8 cellular contexts compared by ENCODE assay signal in the genomic region with DNA sequence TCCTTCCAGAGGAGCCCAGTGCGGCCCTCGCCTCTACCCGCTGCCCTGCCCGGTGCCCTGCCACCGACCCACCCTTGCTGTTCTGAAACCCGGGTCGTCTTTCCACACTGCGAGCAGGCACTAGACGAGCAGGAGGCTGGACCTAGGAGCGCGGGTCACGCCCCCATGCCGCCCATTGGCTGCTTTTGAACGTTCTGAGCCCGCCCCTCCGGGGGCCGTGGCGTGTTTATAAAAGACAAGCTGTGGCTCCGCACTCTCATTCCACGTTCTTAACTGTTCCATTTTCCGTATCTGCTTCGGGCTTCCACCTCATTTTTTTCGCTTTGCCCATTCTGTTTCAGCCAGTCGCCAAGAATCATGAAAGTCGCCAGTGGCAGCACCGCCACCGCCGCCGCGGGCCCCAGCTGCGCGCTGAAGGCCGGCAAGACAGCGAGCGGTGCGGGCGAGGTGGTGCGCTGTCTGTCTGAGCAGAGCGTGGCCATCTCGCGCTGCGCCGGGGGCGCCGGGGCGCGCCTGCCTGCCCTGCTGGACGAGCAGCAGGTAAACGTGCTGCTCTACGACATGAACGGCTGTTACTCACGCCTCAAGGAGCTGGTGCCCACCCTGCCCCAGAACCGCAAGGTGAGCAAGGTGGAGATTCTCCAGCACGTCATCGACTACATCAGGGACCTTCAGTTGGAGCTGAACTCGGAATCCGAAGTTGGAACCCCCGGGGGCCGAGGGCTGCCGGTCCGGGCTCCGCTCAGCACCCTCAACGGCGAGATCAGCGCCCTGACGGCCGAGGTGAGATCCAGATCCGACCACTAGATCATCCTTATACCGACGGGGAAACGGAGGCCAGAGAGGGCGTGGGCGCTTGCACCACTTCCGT. TPM values are rescaled to one million over a fixed set of nuclear protein-coding genes. Genes with fewer than 3 reads are reported as not detected.
DNase-seq lines count a peak whose midpoint lies in the region; ATAC-seq and TF ChIP-seq lines count a peak whose summit lies in the region.

Gene ID1 (plus strand): TSS at position 259 of the 871 bp plus-strand sequence. CDS start 99 bp downstream, at position 358.

- no peak for TF ChIP-seq EP300 in esophagus muscularis mucosa (IDR thresholded peaks at IDR 0.05)

- no peaks in the 10 kb centered on the region for H3K9me3 Mint-ChIP-seq in activated T-helper 1 cell treated with anti-CD3 and anti-CD28 coated beads, Interleukin-12 subunit alpha, Interleukin-12 subunit beta, Interleukin-2, Interleukin-4 antibody, amounts not matched to agents 30 ng/mL and 10 ng/mL and 1 ng/mL, durations not matched to agents 14 hours and 24 hours and 36 hours

- peak within 1 kb of the TSS; percentile 65 for H3K27ac Mint-ChIP-seq in activated T-helper 1 cell treated with anti-CD3 and anti-CD28 coated beads, Interleukin-12 subunit alpha, Interleukin-12 subunit beta, Interleukin-2, Interleukin-4 antibody, amounts not matched to agents 30 ng/mL and 10 ng/mL and 1 ng/mL, durations not matched to agents 14 hours and 24 hours and 36 hours

- H3K27ac ChIP-seq in DND-41 (ENCODE audit: low read length) (peak within 1 kb of the TSS; percentile 42; the same call in 1 of the 2 replicates), esophagus muscularis mucosa (replicated peaks in 1 of 4) (peak within 1 kb of the TSS; percentile 91 to 98 (median 94))

- peaks cover 26% of the 10 kb centered on the region for H3K27me3 ChIP-seq in DND-41 (ENCODE audit: insufficient read depth, low read length, poor library complexity)
- no peaks in the 10 kb centered on the region for H3K27me3 ChIP-seq in esophagus muscularis mucosa

- H3K4me1 ChIP-seq in DND-41 (ENCODE audit: insufficient read depth, low read length), result peaks cover 39% of the 10 kb centered on the region
- H3K4me1 ChIP-seq in esophagus muscularis mucosa, result peaks cover 42 to 69% (median 61%) of the 10 kb centered on the region in 4 donors

- H3K9me3 ChIP-seq in DND-41 (ENCODE audit: insufficient read depth, low read length, severe bottlenecking) (no peaks in the 10 kb centered on the region), esophagus muscularis mucosa (no peaks in the 10 kb centered on the region)

- peak; percentile 92 for ATAC-seq in DND-41 (ENCODE audit: insufficient read depth, low read depth)

- H3K36me3 Mint-ChIP-seq in activated T-helper 1 cell treated with anti-CD3 and anti-CD28 coated beads, Interleukin-12 subunit alpha, Interleukin-12 subunit beta, Interleukin-2, Interleukin-4 antibody, amounts not matched to agents 30 ng/mL and 10 ng/mL and 1 ng/mL, durations not matched to agents 14 hours and 24 hours and 36 hours (ENCODE audit: low read depth), result no peaks in the 10 kb centered on the region

- H3K4me3 ChIP-seq in DND-41 (ENCODE audit: low read depth in 1 of 2, low read length in 2 of 2) (peak within 1 kb of the TSS; percentile 34 to 70), esophagus muscularis mucosa (peak within 1 kb of the TSS; percentile 71 to 83 (median 74))

- DNase-seq in DND-41 (peak; percentile 94), GOT3 (lab: John Stamatoyannopoulos, UW) (peak; percentile 96), LHCN-M2 (ENCODE audit: low read depth) (peak; percentile 98), RKO (ENCODE audit: low spot score) (peak; percentile 94), esophagus muscularis mucosa (ENCODE audit: extremely low spot score) (peak; percentile 99), myocyte (ENCODE audit: low read depth) (peak; percentile 95)
- peak; percentile 87 for DNase-seq in activated T-helper 1 cell treated with anti-CD3 and anti-CD28 coated beads, Interleukin-12 subunit alpha, Interleukin-12 subunit beta, Interleukin-2, Interleukin-4 antibody, amounts not matched to agents 30 ng/mL and 10 ng/mL and 1 ng/mL, durations not matched to agents 14 hours and 24 hours and 36 hours (ENCODE audit: low spot score)
- peak; percentile 76 for DNase-seq in stimulated activated CD8-positive, alpha-beta memory T cell treated with anti-CD3 and anti-CD28 coated beads, Interleukin-7, amount 100 ng/mL, for 24 hours (ENCODE audit: low read depth)

- H3K9ac ChIP-seq in DND-41 (ENCODE audit: low read depth, low read length), result peak within 1 kb of the TSS; percentile 62

- H3K4me3 Mint-ChIP-seq in activated T-helper 1 cell treated with anti-CD3 and anti-CD28 coated beads, Interleukin-12 subunit alpha, Interleukin-12 subunit beta, Interleukin-2, Interleukin-4 antibody, amounts not matched to agents 30 ng/mL and 10 ng/mL and 1 ng/mL, durations not matched to agents 14 hours and 24 hours and 36 hours, result peak within 1 kb of the TSS; percentile 91

- intact Hi-C loops in activated T-helper 1 cell treated with anti-CD3 and anti-CD28 coated beads, Interleukin-12 subunit alpha, Interleukin-12 subunit beta, Interleukin-2, Interleukin-4 antibody, amounts not matched to agents 30 ng/mL and 10 ng/mL and 1 ng/mL, durations not matched to agents 14 hours and 24 hours and 36 hours (cut with micrococcal nuclease), result loop anchor here (1.0 to 10.0 kb wide), 7 partner anchors 8 to 750 kb away; partner anchors contain the start of genes ASXL1, BCL2L1 and HM13
- intact Hi-C loops in esophagus muscularis mucosa (cut with DNase I), result no loop called here

- TF ChIP-seq CTCF in DND-41 (IDR thresholded peaks at IDR 0.05; ENCODE audit: borderline replicate concordance, extremely low read depth, low read length, poor library complexity, severe bottlenecking) (peak; percentile 2), esophagus muscularis mucosa (IDR thresholded peaks at IDR 0.05) (no peak)

- WGBS in esophagus muscularis mucosa, result under 1% methylated on average over 64 of the region's 74 CpGs

- no peaks in the 10 kb centered on the region for H4K20me1 ChIP-seq in DND-41 (ENCODE audit: insufficient read depth, low read length)

- H2AFZ ChIP-seq in DND-41 (ENCODE audit: low read depth, low read length), result peak within 1 kb of the TSS; percentile 85

- H3K27me3 Mint-ChIP-seq in activated T-helper 1 cell treated with anti-CD3 and anti-CD28 coated beads, Interleukin-12 subunit alpha, Interleukin-12 subunit beta, Interleukin-2, Interleukin-4 antibody, amounts not matched to agents 30 ng/mL and 10 ng/mL and 1 ng/mL, durations not matched to agents 14 hours and 24 hours and 36 hours (ENCODE audit: insufficient read depth), result peaks cover 54% of the 10 kb centered on the region

- H3K79me2 ChIP-seq in DND-41 (ENCODE audit: insufficient read depth, low read length), result no peaks in the 10 kb centered on the region

- TF ChIP-seq POLR2A in esophagus muscularis mucosa (IDR thresholded peaks at IDR 0.05; ENCODE audit: low read depth), result peak; percentile 94

- H3K4me1 Mint-ChIP-seq in activated T-helper 1 cell treated with anti-CD3 and anti-CD28 coated beads, Interleukin-12 subunit alpha, Interleukin-12 subunit beta, Interleukin-2, Interleukin-4 antibody, amounts not matched to agents 30 ng/mL and 10 ng/mL and 1 ng/mL, durations not matched to agents 14 hours and 24 hours and 36 hours (ENCODE audit: low read depth), result peaks cover 35% of the 10 kb centered on the region

- H3K36me3 ChIP-seq in DND-41 (ENCODE audit: insufficient read depth, low read length), result no peaks in the 10 kb centered on the region
- peaks cover 0 to 22% (median 0%) of the 10 kb centered on the region in 4 donors for H3K36me3 ChIP-seq in esophagus muscularis mucosa

- H3K4me2 ChIP-seq in DND-41 (ENCODE audit: insufficient read depth, low read length), result peak within 1 kb of the TSS; percentile 97

RNA-seq across cellular contexts. Expression of gene ID1, which starts in this region (rescaled TPM):
- total RNA-seq in LHCN-M2 (2014; rRNA removed) (775 and 1,134 TPM in 2 replicates), esophagus muscularis mucosa (100 to 1,000 TPM; 199 to 744 (median 532) TPM), myocyte (6.7 and 8.9 TPM in 2 replicates)
- 274 TPM for polyA plus RNA-seq in LHCN-M2 (2012)
- total RNA-seq in activated T-helper 1 cell treated with anti-CD3 and anti-CD28 coated beads, Interleukin-12 subunit alpha, Interleukin-12 subunit beta, Interleukin-2, Interleukin-4 antibody, amounts not matched to agents 30 ng/mL and 10 ng/mL and 1 ng/mL, durations not matched to agents 14 hours and 24 hours and 36 hours, result 3.4 and 4.0 TPM in 2 replicates
- 11.5 TPM for polyA plus RNA-seq in myocyte (2012)

Comparison
In these comparisons a context has a peak if more than half of its experiments do, and no peak if none do; other contexts are left out.
1. Peak in every context shown above with its lines: DNase-seq, ATAC-seq, H3K4me3 ChIP-seq and H3K27ac ChIP-seq.
2. RNA of gene ID1 (total RNA-seq): 775 to 1,134 TPM in LHCN-M2 and 199 to 744 TPM in esophagus muscularis mucosa; 6.7 to 8.9 TPM in myocyte and 3.4 to 4.0 TPM in activated T-helper 1 cell treated with anti-CD3 and anti-CD28 coated beads, Interleukin-12 subunit alpha, Interleukin-12 subunit beta, Interleukin-2, Interleukin-4 antibody, amounts not matched to agents 30 ng/mL and 10 ng/mL and 1 ng/mL, durations not matched to agents 14 hours and 24 hours and 36 hours; every median in the first group is over 10 times any median in the second.